1 cellular context compared by ENCODE assay signal in genomic region chr22:32830957-32831356, GRCh38.
TF ChIP-seq lines count a peak whose summit lies in the region.

No MANE protein-coding gene starts in this region.

TF ChIP-seq in H1, 55 proteins besides CTCF, POLR2A, EP300 and RAD21:
- no peak for TF ChIP-seq YY1 (IDR thresholded peaks at IDR 0.05; ENCODE audit: low read depth, low read length)
- TF ChIP-seq HDAC2 (IDR thresholded peaks at IDR 0.05; ENCODE audit: borderline replicate concordance in 1 of 2, low read depth in 2 of 2, low read length in 2 of 2), result 0 out of 4 replicates have a peak, but pooled peaks of 1 of the 2 experiments have one; percentile 3
TF ChIP-seq in H1: peak in this region for 1.
